Comparison of ENCODE assay signal across 8 cellular contexts in genomic region chr3:128153156-128154011, GRCh38. TPM values are rescaled to one million over a fixed set of nuclear protein-coding genes. Genes with fewer than 3 reads are reported as not detected.
DNase-seq lines count a peak whose midpoint lies in the region; ATAC-seq and TF ChIP-seq lines count a peak whose summit lies in the region.

EEFSEC (plus strand) TSS chr3:128153481; CDS start chr3:128153508, 27 bp downstream.

- intact Hi-C loops in lower leg skin (cut with DNase I; ENCODE audit: low total_unique reads), result no loop called here

- peak within 1 kb of the TSS; percentile 82 for H3K4me3 ChIP-seq in lower leg skin (ENCODE audit: low read depth, poor library complexity, severe bottlenecking)

- DNase-seq in CD1c-positive myeloid dendritic cell (ENCODE audit: extremely low spot score) (peak; percentile 85), NCI-H69 (lab: John Stamatoyannopoulos, UW) (peak; percentile 86), dermis microvascular lymphatic vessel endothelial cell (ENCODE audit: low read depth in 2 of 2) (peak; percentile 16 to 75), lower leg skin (ENCODE audit: low spot score in 2 of 2) (peak; percentile 59 to 95)
- DNase-seq in activated CD4-positive, alpha-beta T cell treated with anti-CD3 and anti-CD28 coated beads, Interleukin-2, amount 50 U/mL, for 4 hours, result peak; percentile 78 to 82
- peak; percentile 82 to 86 for DNase-seq in stimulated activated CD4-positive, alpha-beta T cell treated with anti-CD3 and anti-CD28 coated beads, Interleukin-4, amount 100 ng/mL, for 4 hours

- no peak for TF ChIP-seq POLR2A in lower leg skin (IDR thresholded peaks at IDR 0.05)

- no peak for TF ChIP-seq CTCF in lower leg skin (IDR thresholded peaks at IDR 0.05)

- WGBS in lower leg skin, 2 donors, result 0 to 1% methylated on average over 44 to 55 of the region's 95 CpGs

- ATAC-seq in GM19351 (IDR thresholded peaks at IDR 0.05; ENCODE audit: unreplicated experiment), result peak; percentile 84
- peak; percentile 68 for ATAC-seq in HG03469 (IDR thresholded peaks at IDR 0.05; ENCODE audit: unreplicated experiment)

RNA-seq across cellular contexts. Expression of gene EEFSEC, which starts in this region (rescaled TPM):
- total RNA-seq in dermis microvascular lymphatic vessel endothelial cell (1.8 and 2.8 TPM in 2 replicates), lower leg skin (10 to 100 TPM; 16.3 to 28.6 (median 16.8) TPM)

Comparison
In these comparisons a context has a peak if more than half of its experiments do, and no peak if none do; other contexts are left out.
1. Peak in every context shown above with its lines: DNase-seq, ATAC-seq and H3K4me3 ChIP-seq.